In genomic region chr14:71606064-71606463, GRCh38 we compare ENCODE assay signal across 36 cellular contexts.
DNase-seq lines count a peak whose midpoint lies in the region; ATAC-seq and TF ChIP-seq lines count a peak whose summit lies in the region.
"Had no signal": no experiment of that assay in that cellular context is flagged by ENCODE, and none has a peak within 500 bp of the region (broad histone marks: within the 10 kb centered on the region; RNA-seq: fewer than 3 reads in every experiment).

No MANE protein-coding gene starts in this region.

- H3K4me3 Mint-ChIP-seq in activated naive CD8-positive, alpha-beta T cell treated with anti-CD3 and anti-CD28 coated beads, Interleukin-2, amount 10 ng/mL, durations not matched to agents 7 days and 5 days: no peak overlapping the region
- no peak overlapping the region for H3K4me3 Mint-ChIP-seq in stimulated activated memory B cell treated with anti-CD40 and anti-IgM and Interleukin-4, amounts not matched to agents 10 μg/mL and 1 μg/mL and 100 μg/mL, for 72 hours
- H3K4me3 Mint-ChIP-seq: CD4-positive, alpha-beta T cell; memory B cell; neural crest cell had no signal

- TF ChIP-seq POLR2A in upper lobe of left lung (IDR thresholded peaks at IDR 0.05): no peak

- H3K9me3 ChIP-seq in upper lobe of left lung: no peaks in the 10 kb centered on the region
- H3K9me3 ChIP-seq: ascending aorta, MG63, SJSA1, transverse colon had no signal

- H3K27me3 ChIP-seq in upper lobe of left lung: no peaks in the 10 kb centered on the region
- H3K27me3 ChIP-seq: ascending aorta, left lung, MG63, SJSA1, transverse colon had no signal

- H3K4me1 ChIP-seq in upper lobe of left lung: no peaks in the 10 kb centered on the region
- H3K4me1 ChIP-seq: left lung, parathyroid adenoma, SJSA1 had no signal

- H3K27ac ChIP-seq in upper lobe of left lung: no peak overlapping the region
- H3K27ac ChIP-seq: ascending aorta, coronary artery, left lung, parathyroid adenoma, RWPE1, SJSA1, transverse colon, WERI-Rb-1 had no signal

- POLR2A ChIA-PET in activated naive CD8-positive, alpha-beta T cell treated with anti-CD3 and anti-CD28 coated beads, Interleukin-2, amount 10 ng/mL, durations not matched to agents 7 days and 5 days (lab: Charles Lee): no interaction called here

- DNase-seq in activated CD4-positive, alpha-beta T cell treated with anti-CD3 and anti-CD28 coated beads, Interleukin-2, amount 50 U/mL, for 1 hour: peak; percentile 12
- no peak for DNase-seq in activated CD4-positive, alpha-beta T cell treated with anti-CD3 and anti-CD28 coated beads for 4 hours
- DNase-seq in Jurkat, Clone E6-1 (ENCODE audit: low read depth, low spot score): peak; percentile 90
- DNase-seq in activated naive CD8-positive, alpha-beta T cell treated with anti-CD3 and anti-CD28 coated beads, Interleukin-2, amount 10 ng/mL, durations not matched to agents 7 days and 5 days: peak; percentile 38
- no peak for DNase-seq in upper lobe of left lung
- DNase-seq in NCI-H146 (lab: John Stamatoyannopoulos, UW): no peak
- DNase-seq in hepatic stellate cell (ENCODE audit: low spot score): no peak
- DNase-seq: 8988T; activated CD4-positive, alpha-beta T cell treated with anti-CD3 and anti-CD28 coated beads, Interleukin-2, amount 50 U/mL, for 48 hours; CD4-positive, alpha-beta T cell; effector memory CD4-positive, alpha-beta T cell; erythroblast; glutamatergic neuron; islet precursor cell; KBM-7; left lung; MG63; NCI-H1105; NCI-H1930; NCI-H2171 treated with DMSO at 0.1 percent for 48 hours; NCI-H510A; retina; stimulated activated CD4-positive, alpha-beta T cell treated with anti-CD3 and anti-CD28 coated beads, Interleukin-1b, Interleukin-23, amount 100 ng/mL, for 48 hours; stimulated activated CD8-positive, alpha-beta memory T cell treated with anti-CD3 and anti-CD28 coated beads, Interleukin-4, amount 100 ng/mL, for 48 hours; transverse colon; WERI-Rb-1 had no signal

- ATAC-seq in activated naive CD8-positive, alpha-beta T cell treated with anti-CD3 and anti-CD28 coated beads, Interleukin-2, amount 10 ng/mL, durations not matched to agents 7 days and 5 days (ENCODE audit: low read depth): peak; percentile 33
- no peak for ATAC-seq in stimulated activated memory B cell treated with anti-CD40 and anti-IgM and Interleukin-4, amounts not matched to agents 10 μg/mL and 1 μg/mL and 100 μg/mL, for 72 hours
- no peak for ATAC-seq in upper lobe of left lung (ENCODE audit: low FRiP score in 2 of 2)
- ATAC-seq: left lung had no signal

- H3K36me3 Mint-ChIP-seq in activated naive CD8-positive, alpha-beta T cell treated with anti-CD3 and anti-CD28 coated beads, Interleukin-2, amount 10 ng/mL, durations not matched to agents 7 days and 5 days: peaks cover 32% of the 10 kb centered on the region
- peaks cover 52% of the 10 kb centered on the region for H3K36me3 Mint-ChIP-seq in stimulated activated memory B cell treated with anti-CD40 and anti-IgM and Interleukin-4, amounts not matched to agents 10 μg/mL and 1 μg/mL and 100 μg/mL, for 72 hours

- no peak overlapping the region for H3K4me3 ChIP-seq in Jurkat, Clone E6-1 (ENCODE audit: low read length)
- H3K4me3 ChIP-seq in upper lobe of left lung: no peak overlapping the region
- H3K4me3 ChIP-seq: ascending aorta, coronary artery, left lung, MG63, SJSA1, smooth muscle cell, transverse colon had no signal

- WGBS in upper lobe of left lung, 2 donors: 90 to 100% methylated on average over 1 to 4 of the region's 5 CpGs

- H3K27ac Mint-ChIP-seq in activated naive CD8-positive, alpha-beta T cell treated with anti-CD3 and anti-CD28 coated beads, Interleukin-2, amount 10 ng/mL, durations not matched to agents 7 days and 5 days: peak overlapping the region; percentile 39
- peak overlapping the region; percentile 10 for H3K27ac Mint-ChIP-seq in stimulated activated memory B cell treated with anti-CD40 and anti-IgM and Interleukin-4, amounts not matched to agents 10 μg/mL and 1 μg/mL and 100 μg/mL, for 72 hours
- H3K27ac Mint-ChIP-seq: activated naive CD4-positive, alpha-beta T cell treated with anti-CD3 and anti-CD28 coated beads, Interleukin-2, amount 50 U/mL, for 24 hours; CD4-positive, alpha-beta T cell; memory B cell had no signal

- H3K4me1 Mint-ChIP-seq in activated naive CD8-positive, alpha-beta T cell treated with anti-CD3 and anti-CD28 coated beads, Interleukin-2, amount 10 ng/mL, durations not matched to agents 7 days and 5 days: peaks cover 22% of the 10 kb centered on the region
- H3K4me1 Mint-ChIP-seq in stimulated activated memory B cell treated with anti-CD40 and anti-IgM and Interleukin-4, amounts not matched to agents 10 μg/mL and 1 μg/mL and 100 μg/mL, for 72 hours: peaks cover 56% of the 10 kb centered on the region

- H3K9me3 Mint-ChIP-seq in activated naive CD8-positive, alpha-beta T cell treated with anti-CD3 and anti-CD28 coated beads, Interleukin-2, amount 10 ng/mL, durations not matched to agents 7 days and 5 days: peaks cover 13% of the 10 kb centered on the region
- H3K9me3 Mint-ChIP-seq in stimulated activated memory B cell treated with anti-CD40 and anti-IgM and Interleukin-4, amounts not matched to agents 10 μg/mL and 1 μg/mL and 100 μg/mL, for 72 hours: peaks cover 6% of the 10 kb centered on the region

- no peaks in the 10 kb centered on the region for H3K36me3 ChIP-seq in upper lobe of left lung
- H3K36me3 ChIP-seq: ascending aorta, left lung, MG63, SJSA1, transverse colon, WERI-Rb-1 had no signal

- TF ChIP-seq EP300 in upper lobe of left lung (IDR thresholded peaks at IDR 0.05): no peak

- no peaks in the 10 kb centered on the region for H3K27me3 Mint-ChIP-seq in activated naive CD8-positive, alpha-beta T cell treated with anti-CD3 and anti-CD28 coated beads, Interleukin-2, amount 10 ng/mL, durations not matched to agents 7 days and 5 days
- H3K27me3 Mint-ChIP-seq in stimulated activated memory B cell treated with anti-CD40 and anti-IgM and Interleukin-4, amounts not matched to agents 10 μg/mL and 1 μg/mL and 100 μg/mL, for 72 hours: no peaks in the 10 kb centered on the region
- H3K27me3 Mint-ChIP-seq: activated naive CD4-positive, alpha-beta T cell treated with anti-CD3 and anti-CD28 coated beads, Interleukin-2, amount 50 U/mL, for 24 hours; CD4-positive, alpha-beta T cell; memory B cell had no signal

- TF ChIP-seq CTCF in upper lobe of left lung (IDR thresholded peaks at IDR 0.05): no peak

Comparison
In these comparisons a context has a peak if more than half of its experiments do, and no peak if none do; other contexts are left out.
1. DNase-seq: peak in activated CD4-positive, alpha-beta T cell treated with anti-CD3 and anti-CD28 coated beads, Interleukin-2, amount 50 U/mL, for 1 hour (single experiment), Jurkat, Clone E6-1 (single experiment) and activated naive CD8-positive, alpha-beta T cell treated with anti-CD3 and anti-CD28 coated beads, Interleukin-2, amount 10 ng/mL, durations not matched to agents 7 days and 5 days (single experiment); none in activated CD4-positive, alpha-beta T cell treated with anti-CD3 and anti-CD28 coated beads for 4 hours (0 of 2), upper lobe of left lung (0 of 2), NCI-H146 (single experiment) and hepatic stellate cell (single experiment).